In the genomic region with DNA sequence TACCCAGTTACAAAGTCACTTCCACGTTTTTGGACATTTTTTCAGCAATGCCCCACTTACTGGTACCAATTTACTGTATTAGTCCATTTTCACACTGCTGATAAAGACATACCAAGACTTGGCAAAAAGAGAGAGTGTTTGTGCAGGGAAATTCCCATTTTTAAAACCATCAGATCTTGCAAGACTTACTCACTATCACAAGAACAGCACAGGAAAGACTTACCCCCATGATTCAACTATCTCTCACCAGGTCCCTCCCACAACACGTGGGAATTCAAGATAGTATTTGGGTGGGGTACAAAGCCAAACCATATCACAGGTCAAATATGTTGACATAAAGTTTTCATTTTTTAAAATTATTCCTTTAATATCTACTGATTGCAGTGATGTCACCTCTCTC, we compare ENCODE assay signal across 31 cellular contexts. TPM values are rescaled to one million over a fixed set of nuclear protein-coding genes. Genes with fewer than 3 reads are reported as not detected.
A peak's percentile ranks its signal among the peaks of the same experiment; 100 is the strongest.
DNase-seq lines count a peak whose midpoint lies in the region; ATAC-seq, FAIRE-seq and TF ChIP-seq lines count a peak whose summit lies in the region.
"Had no signal": no experiment of that assay in that cellular context is flagged by ENCODE, and none has a peak within 500 bp of the region (broad histone marks: within the 10 kb centered on the region; RNA-seq: fewer than 3 reads in every experiment).

No MANE protein-coding gene starts in this region.

- peak overlapping the region; percentile 71 for H3K27ac ChIP-seq in foreskin keratinocyte
- H3K27ac ChIP-seq: adrenal gland, body of pancreas, left lung, stomach, tibial nerve had no signal

- DNase-seq in A172 (ENCODE audit: low spot score) (peak; percentile 61), HS-5 (ENCODE audit: low read depth) (peak; percentile 39), bronchial epithelial cell (ENCODE audit: low read depth) (peak; percentile 69), foreskin keratinocyte (peak; percentile 50 to 79), hepatic stellate cell (ENCODE audit: low spot score) (no peak)
- DNase-seq in effector CD4-positive, alpha-beta T cell = no peak
- no peak for DNase-seq in activated CD4-positive, alpha-beta T cell treated with anti-CD3 and anti-CD28 coated beads, Interleukin-2, amount 50 U/mL, for 1 hour
- DNase-seq: activated CD4-positive, alpha-beta T cell treated with anti-CD3 and anti-CD28 coated beads, Interleukin-2, amount 10 ng/mL, durations not matched to agents 7 days and 5 days; activated CD8-positive, alpha-beta memory T cell treated with anti-CD3 and anti-CD28 coated beads, Interleukin-2, amount 10 ng/mL, durations not matched to agents 7 days and 5 days; activated naive CD4-positive, alpha-beta T cell treated with Interleukin-2 at 50 U/mL for 16 hours; activated T-cell treated with anti-CD3 and anti-CD28 coated beads, Interleukin-2, amount 50 U/mL, for 48 hours; adrenal gland; body of pancreas; H9; hypothalamus; immature natural killer cell; left lung; naive thymus-derived CD4-positive, alpha-beta T cell; NCI-H1417; NCI-H2081 treated with DMSO at 0.1 percent for 48 hours; NCI-H345; NCI-H748 treated with DMSO at 0.1 percent for 48 hours; occipital lobe; SK-N-SH; stimulated activated CD4-positive, alpha-beta T cell treated with anti-CD3 and anti-CD28 coated beads, Interleukin-2, amount 100 ng/mL, for 24 hours; stomach had no signal

- H3K27me3 ChIP-seq in bronchial epithelial cell (ENCODE audit: control insufficient read depth, insufficient read depth, low read length) (no peaks in the 10 kb centered on the region), foreskin keratinocyte (no peaks in the 10 kb centered on the region)
- H3K27me3 ChIP-seq: adrenal gland, body of pancreas, left lung, stomach, tibial nerve had no signal

- H3K36me3 ChIP-seq in bronchial epithelial cell (ENCODE audit: control insufficient read depth, insufficient read depth, low read length) = no peaks in the 10 kb centered on the region
- H3K36me3 ChIP-seq: adrenal gland, left lung, stomach, tibial nerve had no signal

- H3K4me3 ChIP-seq in bronchial epithelial cell (ENCODE audit: low read depth, low read length) = no peak overlapping the region
- H3K4me3 ChIP-seq: adrenal gland, body of pancreas, left lung, stomach, tibial nerve had no signal

- peaks cover 21% of the 10 kb centered on the region for H3K4me1 ChIP-seq in foreskin keratinocyte
- H3K4me1 ChIP-seq: body of pancreas, left lung, stomach, tibial nerve had no signal

- no peak for FAIRE-seq in bronchial epithelial cell (lab: Jason Lieb, UNC)
- FAIRE-seq: A204.1 had no signal

- TF ChIP-seq CTCF in bronchial epithelial cell (IDR thresholded peaks at IDR 0.05; ENCODE audit: insufficient read depth, low read length, severe bottlenecking) (no peak), foreskin keratinocyte (conservative IDR thresholded peaks at IDR 0.05) (no peak)

- ATAC-seq in foreskin keratinocyte (peak; percentile 76), GM18909 (IDR thresholded peaks at IDR 0.05; ENCODE audit: poor library complexity, unreplicated experiment) (no peak)
- ATAC-seq: activated CD8-positive, alpha-beta memory T cell treated with anti-CD3 and anti-CD28 coated beads, Interleukin-2, amount 10 ng/mL, durations not matched to agents 7 days and 5 days; body of pancreas; esophagus mucosa; left lung; naive thymus-derived CD4-positive, alpha-beta T cell had no signal

RNA-seq across cellular contexts. Expression of gene ABI3BP, which starts 16.2 kb away (rescaled TPM):
- 4.9 and 11.5 TPM in 2 replicates for total RNA-seq in A172 (2014; rRNA removed; shearing (Covaris generic))
- 0.53 and 0.77 TPM in 2 replicates for total RNA-seq in bronchial epithelial cell
- 2.0 and 2.7 TPM in 2 replicates for total RNA-seq in foreskin keratinocyte
- 0.62 and 0.68 TPM in 2 replicates for polyA plus RNA-seq in foreskin keratinocyte
- total RNA-seq: activated CD4-positive, alpha-beta T cell treated with anti-CD3 and anti-CD28 coated beads, Interleukin-2, amount 10 ng/mL, durations not matched to agents 7 days and 5 days; naive thymus-derived CD4-positive, alpha-beta T cell; T-helper 2 cell treated with Interferon-gamma antibody and Interleukin-4, amounts not matched to agents 100 ng/mL and 5 ng/mL, for 36 hours had no signal
- polyA plus RNA-seq: immature natural killer cell; naive thymus-derived CD4-positive, alpha-beta T cell had no signal

Comparison
In these comparisons a context has a peak if more than half of its experiments do, and no peak if none do; other contexts are left out.
1. DNase-seq: peak in A172 (single experiment), HS-5 (single experiment), bronchial epithelial cell (single experiment) and foreskin keratinocyte (2 of 2); none in hepatic stellate cell (single experiment), effector CD4-positive, alpha-beta T cell (single experiment) and activated CD4-positive, alpha-beta T cell treated with anti-CD3 and anti-CD28 coated beads, Interleukin-2, amount 50 U/mL, for 1 hour (single experiment).